Comparison of ENCODE assay signal across 6 cellular contexts in the genomic region with DNA sequence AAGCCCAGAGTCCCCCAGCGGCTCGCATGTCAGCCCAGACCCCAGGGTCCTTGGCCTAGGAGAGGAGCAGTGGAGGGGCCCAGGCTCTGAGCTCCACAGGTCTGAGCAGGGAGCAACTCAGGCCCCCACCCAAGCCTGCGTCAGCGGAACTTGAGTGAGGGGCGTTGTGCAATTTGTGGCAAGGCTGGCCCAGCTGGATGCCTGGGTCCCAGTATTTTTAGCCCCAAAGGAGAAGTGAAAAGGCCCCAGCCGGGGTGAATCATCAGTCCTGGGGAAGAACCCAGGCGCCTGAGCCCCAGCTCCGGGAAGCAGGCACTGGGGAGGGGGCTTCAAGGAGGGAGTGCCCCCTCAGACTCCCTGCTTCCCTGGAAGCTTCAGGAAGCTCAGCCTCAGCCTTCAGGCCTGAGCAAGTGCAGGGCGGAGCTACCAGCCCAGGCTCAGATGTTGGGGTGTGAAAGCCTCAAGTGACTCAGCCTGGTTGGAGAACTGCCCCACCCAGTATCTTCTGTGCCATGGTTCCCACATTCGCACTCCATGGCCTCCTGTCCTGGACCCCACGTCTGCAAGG. TPM values are rescaled to one million over a fixed set of nuclear protein-coding genes. Genes with fewer than 3 reads are reported as not detected.
DNase-seq lines count a peak whose midpoint lies in the region; ATAC-seq and TF ChIP-seq lines count a peak whose summit lies in the region.

No MANE protein-coding gene starts in this region.

- no peaks in the 10 kb centered on the region for H3K9me2 ChIP-seq in HCT116 (ENCODE audit: insufficient read depth)

- H4K20me1 ChIP-seq in HCT116 (ENCODE audit: insufficient read depth) = no peaks in the 10 kb centered on the region

- CTCF ChIA-PET in HCT116 (lab: Charles Lee) = interaction anchor here (0.5 to 3.0 kb wide), 14 partner anchors 8 to 277 kb away, joined by 3 to 51 read pairs (median 5); a partner anchor contains a TSS

- ATAC-seq in HCT116 (peak; percentile 39), HG03520 (IDR thresholded peaks at IDR 0.05; ENCODE audit: unreplicated experiment) (no peak), HG02610 (IDR thresholded peaks at IDR 0.05; ENCODE audit: unreplicated experiment) (no peak)

- H3K9me3 ChIP-seq in HCT116 (ENCODE audit: control insufficient read depth in 1 of 2, insufficient read depth in 1 of 2, low read depth in 1 of 2, low read length in 2 of 2) = no peaks in the 10 kb centered on the region
- no peaks in the 10 kb centered on the region for H3K9me3 ChIP-seq in iPS-20b (ENCODE audit: insufficient read depth, low read depth, low read length)
- H3K9me3 ChIP-seq in tibial artery = no peaks in the 10 kb centered on the region

- RAD21 ChIA-PET in HCT116 (lab: Charles Lee; ENCODE audit: low non-redundant PET in 1 of 2, low total read pairs in 2 of 2, uncharacterized antibody in 2 of 2, unreplicated experiment in 2 of 2) = interaction anchor here (0.6 to 3.2 kb wide), 5 partner anchors 9 to 13 kb away, joined by 3 to 21 read pairs (median 4); a partner anchor contains a TSS

- H3K4me1 ChIP-seq in HCT116 (ENCODE audit: control insufficient read depth in 1 of 2, insufficient read depth in 2 of 2, low read length in 2 of 2) = peaks cover 36 to 65% of the 10 kb centered on the region in 2 experiments
- H3K4me1 ChIP-seq in iPS-20b (ENCODE audit: insufficient read depth, low read length) = peaks cover 11% of the 10 kb centered on the region; the same call in 1 of the 2 replicates
- peaks cover 6 to 40% (median 32%) of the 10 kb centered on the region in 4 donors for H3K4me1 ChIP-seq in tibial artery

- no peaks in the 10 kb centered on the region for H3K27me3 ChIP-seq in HCT116 (ENCODE audit: insufficient read depth, low read length)
- no peaks in the 10 kb centered on the region for H3K27me3 ChIP-seq in iPS-20b (ENCODE audit: insufficient read depth, low read length)
- no peaks in the 10 kb centered on the region for H3K27me3 ChIP-seq in tibial artery

- H3K79me2 ChIP-seq in HCT116 (ENCODE audit: insufficient read depth, low read length) = peaks cover 3% of the 10 kb centered on the region; the same call in 1 of the 2 replicates

- no peak for TF ChIP-seq POLR2A in HCT116 (IDR thresholded peaks at IDR 0.05; ENCODE audit: borderline replicate concordance, extremely low read depth, insufficient read depth, insufficient read length)

- H3K27ac ChIP-seq in HCT116 (ENCODE audit: low read depth, low read length) (peak overlapping the region; percentile 91), iPS-20b (ENCODE audit: low read length) (no peak overlapping the region), tibial artery (peak overlapping the region; percentile 99 to 100)

- TF ChIP-seq RAD21 in HCT116 (IDR thresholded peaks at IDR 0.05; ENCODE audit: low read depth) = no peak

- H3K4me2 ChIP-seq in HCT116 (ENCODE audit: low read length) = peak overlapping the region; percentile 77

- no peak for TF ChIP-seq CTCF in HCT116 (IDR thresholded peaks at IDR 0.05 in 2 of 3, conservative IDR thresholded peaks at IDR 0.05 in 1 of 3; ENCODE audit: borderline replicate concordance in 1 of 3, insufficient read depth in 1 of 3, low read depth in 2 of 3, low read length in 2 of 3)
- TF ChIP-seq CTCF in tibial artery (IDR thresholded peaks at IDR 0.05) = no peak

- DNase-seq in HCT116 (ENCODE audit: low read depth, low spot score) (peak; percentile 69), tibial artery (peak; percentile 86 to 90)
- DNase-seq in activated CD8-positive, alpha-beta memory T cell treated with anti-CD3 and anti-CD28 coated beads, Interleukin-2, amount 50 U/mL, for 4 hours = peak; percentile 59

- peak overlapping the region; percentile 73 for H3K9ac ChIP-seq in HCT116 (ENCODE audit: low read length)
- H3K9ac ChIP-seq in iPS-20b (ENCODE audit: low read depth, low read length) = 0 out of 2 replicates have a peak overlapping the region, but pooled peaks have one; percentile 24

- peak overlapping the region in 1 of 2 experiments; percentile 3; a peak in 3 of 4 replicates for H3K4me3 ChIP-seq in HCT116 (replicated peaks in 1 of 2; ENCODE audit: low read depth in 1 of 2, low read length in 2 of 2)
- no peak overlapping the region for H3K4me3 ChIP-seq in iPS-20b (ENCODE audit: low read length)
- peak overlapping the region in 1 of 2 donors; percentile 5 for H3K4me3 ChIP-seq in tibial artery

- intact Hi-C loops in HCT116 (cut with micrococcal nuclease) = no loop called here
- intact Hi-C loops in tibial artery (cut with DNase I; ENCODE audit: low total_unique reads) = no loop called here

- TSS peak; percentile 44 for BruUV-seq in HCT116 (replicated peaks; lab: Mats Ljungman, UMichigan)

- H3K36me3 ChIP-seq in HCT116 (ENCODE audit: control insufficient read depth in 1 of 2, insufficient read depth in 2 of 2, low read length in 2 of 2) (peaks cover 4 to 5% of the 10 kb centered on the region in 2 experiments; a peak in 2 of 4 replicates), iPS-20b (ENCODE audit: insufficient read depth, low read depth, low read length) (peaks cover 16% of the 10 kb centered on the region), tibial artery (peaks cover 0 to 46% (median 36%) of the 10 kb centered on the region in 3 donors)

- H2AFZ ChIP-seq in HCT116 (ENCODE audit: low read depth, low read length, poor library complexity, severe bottlenecking) = no peak overlapping the region

- POLR2A ChIA-PET in HCT116 (lab: Charles Lee) = interaction anchor here (1.0 to 3.5 kb wide), 5 partner anchors 10 to 43 kb away, joined by 5 to 57 read pairs (median 35); a partner anchor contains a TSS

TF ChIP-seq in HCT116, 20 proteins besides CTCF, POLR2A, EP300 and RAD21 (continues in another document):
- TF ChIP-seq, protein P1, sequence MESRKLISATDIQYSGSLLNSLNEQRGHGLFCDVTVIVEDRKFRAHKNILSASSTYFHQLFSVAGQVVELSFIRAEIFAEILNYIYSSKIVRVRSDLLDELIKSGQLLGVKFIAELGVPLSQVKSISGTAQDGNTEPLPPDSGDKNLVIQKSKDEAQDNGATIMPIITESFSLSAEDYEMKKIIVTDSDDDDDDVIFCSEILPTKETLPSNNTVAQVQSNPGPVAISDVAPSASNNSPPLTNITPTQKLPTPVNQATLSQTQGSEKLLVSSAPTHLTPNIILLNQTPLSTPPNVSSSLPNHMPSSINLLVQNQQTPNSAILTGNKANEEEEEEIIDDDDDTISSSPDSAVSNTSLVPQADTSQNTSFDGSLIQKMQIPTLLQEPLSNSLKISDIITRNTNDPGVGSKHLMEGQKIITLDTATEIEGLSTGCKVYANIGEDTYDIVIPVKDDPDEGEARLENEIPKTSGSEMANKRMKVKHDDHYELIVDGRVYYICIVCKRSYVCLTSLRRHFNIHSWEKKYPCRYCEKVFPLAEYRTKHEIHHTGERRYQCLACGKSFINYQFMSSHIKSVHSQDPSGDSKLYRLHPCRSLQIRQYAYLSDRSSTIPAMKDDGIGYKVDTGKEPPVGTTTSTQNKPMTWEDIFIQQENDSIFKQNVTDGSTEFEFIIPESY (IDR thresholded peaks at IDR 0.05; ENCODE audit: extremely low read depth, insufficient replicate concordance, low read length) = no peak
- TF ChIP-seq, protein P2, sequence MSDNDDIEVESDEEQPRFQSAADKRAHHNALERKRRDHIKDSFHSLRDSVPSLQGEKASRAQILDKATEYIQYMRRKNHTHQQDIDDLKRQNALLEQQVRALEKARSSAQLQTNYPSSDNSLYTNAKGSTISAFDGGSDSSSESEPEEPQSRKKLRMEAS (IDR thresholded peaks at IDR 0.05) = no peak
- TF ChIP-seq POLR2AphosphoS5 (IDR thresholded peaks at IDR 0.05; ENCODE audit: low read depth, low read length) (peak; percentile 38), ELF1 (IDR thresholded peaks at IDR 0.05; ENCODE audit: borderline replicate concordance, low read depth) (no peak), EGR1 (IDR thresholded peaks at IDR 0.05; ENCODE audit: low read depth) (no peak), SRF (IDR thresholded peaks at IDR 0.05; ENCODE audit: low read depth) (no peak), YY1 (IDR thresholded peaks at IDR 0.05; ENCODE audit: extremely low read depth, insufficient replicate concordance, low read depth, low read length) (peak; percentile 16), ZNF274 (IDR thresholded peaks at IDR 0.05; ENCODE audit: low read depth, low read length) (no peak)
- TF ChIP-seq, protein P3, sequence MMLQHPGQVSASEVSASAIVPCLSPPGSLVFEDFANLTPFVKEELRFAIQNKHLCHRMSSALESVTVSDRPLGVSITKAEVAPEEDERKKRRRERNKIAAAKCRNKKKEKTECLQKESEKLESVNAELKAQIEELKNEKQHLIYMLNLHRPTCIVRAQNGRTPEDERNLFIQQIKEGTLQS (IDR thresholded peaks at IDR 0.05) = no peak
- TF ChIP-seq, protein P4, sequence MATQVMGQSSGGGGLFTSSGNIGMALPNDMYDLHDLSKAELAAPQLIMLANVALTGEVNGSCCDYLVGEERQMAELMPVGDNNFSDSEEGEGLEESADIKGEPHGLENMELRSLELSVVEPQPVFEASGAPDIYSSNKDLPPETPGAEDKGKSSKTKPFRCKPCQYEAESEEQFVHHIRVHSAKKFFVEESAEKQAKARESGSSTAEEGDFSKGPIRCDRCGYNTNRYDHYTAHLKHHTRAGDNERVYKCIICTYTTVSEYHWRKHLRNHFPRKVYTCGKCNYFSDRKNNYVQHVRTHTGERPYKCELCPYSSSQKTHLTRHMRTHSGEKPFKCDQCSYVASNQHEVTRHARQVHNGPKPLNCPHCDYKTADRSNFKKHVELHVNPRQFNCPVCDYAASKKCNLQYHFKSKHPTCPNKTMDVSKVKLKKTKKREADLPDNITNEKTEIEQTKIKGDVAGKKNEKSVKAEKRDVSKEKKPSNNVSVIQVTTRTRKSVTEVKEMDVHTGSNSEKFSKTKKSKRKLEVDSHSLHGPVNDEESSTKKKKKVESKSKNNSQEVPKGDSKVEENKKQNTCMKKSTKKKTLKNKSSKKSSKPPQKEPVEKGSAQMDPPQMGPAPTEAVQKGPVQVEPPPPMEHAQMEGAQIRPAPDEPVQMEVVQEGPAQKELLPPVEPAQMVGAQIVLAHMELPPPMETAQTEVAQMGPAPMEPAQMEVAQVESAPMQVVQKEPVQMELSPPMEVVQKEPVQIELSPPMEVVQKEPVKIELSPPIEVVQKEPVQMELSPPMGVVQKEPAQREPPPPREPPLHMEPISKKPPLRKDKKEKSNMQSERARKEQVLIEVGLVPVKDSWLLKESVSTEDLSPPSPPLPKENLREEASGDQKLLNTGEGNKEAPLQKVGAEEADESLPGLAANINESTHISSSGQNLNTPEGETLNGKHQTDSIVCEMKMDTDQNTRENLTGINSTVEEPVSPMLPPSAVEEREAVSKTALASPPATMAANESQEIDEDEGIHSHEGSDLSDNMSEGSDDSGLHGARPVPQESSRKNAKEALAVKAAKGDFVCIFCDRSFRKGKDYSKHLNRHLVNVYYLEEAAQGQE (IDR thresholded peaks at IDR 0.05; ENCODE audit: low read depth) = no peak

RNA-seq across cellular contexts. Expression of a gene that starts 7.2 kb away (rescaled TPM):
- total RNA-seq in HCT116 (2021; ENCODE audit: unreplicated experiment) = 32.0 TPM
- 21.9 and 22.6 TPM in 2 replicates for polyA plus RNA-seq in HCT116 (2012)

RNA-seq across cellular contexts. Expression of a gene that starts 7.5 kb away (rescaled TPM):
- 53.5 TPM for total RNA-seq in HCT116 (2021; ENCODE audit: unreplicated experiment)
- 77.0 and 91.6 TPM in 2 replicates for polyA plus RNA-seq in HCT116 (2012)

RNA-seq across cellular contexts. Expression of a gene that starts 8.3 kb away (rescaled TPM):
- 131 TPM for total RNA-seq in HCT116 (2021; ENCODE audit: unreplicated experiment)
- 236 and 274 TPM in 2 replicates for polyA plus RNA-seq in HCT116 (2012)

RNA-seq across cellular contexts. Expression of a gene that starts 14.1 kb away (rescaled TPM):
- total RNA-seq in HCT116 (2021; ENCODE audit: unreplicated experiment) = 29.0 TPM
- 10.6 and 14.6 TPM in 2 replicates for polyA plus RNA-seq in HCT116 (2012)

RNA-seq across cellular contexts. Expression of a gene that starts 37.4 kb away (rescaled TPM):
- 3,365 TPM for total RNA-seq in HCT116 (2021; ENCODE audit: unreplicated experiment)
- polyA plus RNA-seq in HCT116 (2012) = 6,021 and 7,325 TPM in 2 replicates
